In genomic region chr1:65066766-65067490, GRCh38 we compare ENCODE assay signal across 8 cellular contexts.
A peak's percentile ranks its signal among the peaks of the same experiment; 100 is the strongest.
DNase-seq lines count a peak whose midpoint lies in the region; ATAC-seq and TF ChIP-seq lines count a peak whose summit lies in the region.

No MANE protein-coding gene starts in this region.

- H3K4me1 ChIP-seq in DOHH2 (ENCODE audit: control insufficient read depth, low read length): peaks cover 31% of the 10 kb centered on the region

- H3K36me3 ChIP-seq in DOHH2 (ENCODE audit: control insufficient read depth, low read length) (no peaks in the 10 kb centered on the region), H7 (replicated peaks; ENCODE audit: control insufficient read depth, insufficient read depth, low read length) (no peaks in the 10 kb centered on the region)

- TF ChIP-seq CTCF in DOHH2 (IDR thresholded peaks at IDR 0.05; ENCODE audit: low read depth, low read length, poor library complexity, severe bottlenecking): no peak

- peaks cover 16% of the 10 kb centered on the region for H3F3A ChIP-seq in DOHH2 (ENCODE audit: control insufficient read depth, insufficient read depth)

- H4K20me1 ChIP-seq in DOHH2 (ENCODE audit: control insufficient read depth, insufficient read depth, low read depth, low read length): no peaks in the 10 kb centered on the region

- H3K4me3 ChIP-seq in DOHH2 (ENCODE audit: low read length): peak overlapping the region; percentile 85
- peak overlapping the region; percentile 92 for H3K4me3 ChIP-seq in H7 (ENCODE audit: insufficient read depth, low read depth, low read length)

- peak overlapping the region; percentile 70 for H3K4me2 ChIP-seq in DOHH2 (ENCODE audit: low read length)

- DNase-seq in H7: peak; percentile 91
- peak; percentile 45 for DNase-seq in NCI-H1105 treated with DMSO at 0.1 percent for 48 hours (lab: John Stamatoyannopoulos, UW)
- peak; percentile 85 for DNase-seq in central memory CD4-positive, alpha-beta T cell
- DNase-seq in islet precursor cell: peak; percentile 85
- peak; percentile 37 to 54 for DNase-seq in stimulated activated CD4-positive, alpha-beta T cell treated with anti-CD3 and anti-CD28 coated beads, Interleukin-12 subunit alpha, Interleukin-12 subunit beta, amount 100 ng/mL, for 24 hours (ENCODE audit: low read depth in 2 of 2)

- no peaks in the 10 kb centered on the region for H3K27me3 ChIP-seq in DOHH2 (ENCODE audit: control insufficient read depth, low read length)
- H3K27me3 ChIP-seq in H7 (ENCODE audit: control insufficient read depth, insufficient read depth, low read length): no peaks in the 10 kb centered on the region

- H3K27ac ChIP-seq in DOHH2 (ENCODE audit: low read depth, low read length): no peak overlapping the region

- no peaks in the 10 kb centered on the region for H3K9me3 ChIP-seq in DOHH2 (ENCODE audit: control insufficient read depth, insufficient read depth, low read length)

- ATAC-seq in activated CD4-positive, CD25-positive, alpha-beta regulatory T cell treated with anti-CD3 and anti-CD28 coated beads, Interleukin-2, amount 50 U/mL, for 24 hours: peak; percentile 64 to 66
- ATAC-seq in GM18870 (IDR thresholded peaks at IDR 0.05; ENCODE audit: unreplicated experiment): no peak

- H3K9me2 ChIP-seq in DOHH2 (replicated peaks; ENCODE audit: control insufficient read depth, low read length): no peaks in the 10 kb centered on the region

- H3K79me2 ChIP-seq in DOHH2 (ENCODE audit: control insufficient read depth, low read length): peaks cover 19% of the 10 kb centered on the region
